Comparison of ENCODE assay signal across 9 cellular contexts in genomic region chr20:20184149-20184548, GRCh38.
DNase-seq lines count a peak whose midpoint lies in the region; ATAC-seq and TF ChIP-seq lines count a peak whose summit lies in the region.
"Had no signal": no experiment of that assay in that cellular context is flagged by ENCODE, and none has a peak within 500 bp of the region (broad histone marks: within the 10 kb centered on the region; RNA-seq: fewer than 3 reads in every experiment).

No MANE protein-coding gene starts in this region.

- in situ Hi-C loops in brain microvascular endothelial cell (cut with HindIII; ENCODE audit: low pct_ligation_motif_present, low sequenced_read_pairs), result no loop called here

- TF ChIP-seq CTCF in left ventricle myocardium inferior (IDR thresholded peaks at IDR 0.05; ENCODE audit: borderline replicate concordance), result peak; percentile 24
- peak; percentile 41; the same call in 1 of the 2 replicates for TF ChIP-seq CTCF in LNCAP (IDR thresholded peaks at IDR 0.05)
- peak; percentile 50 for TF ChIP-seq CTCF in brain microvascular endothelial cell (IDR thresholded peaks at IDR 0.05; ENCODE audit: low read depth, low read length, missing control alignments)
- TF ChIP-seq CTCF in left lung (IDR thresholded peaks at IDR 0.05), result peak in 1 of 2 donors; percentile 27
- peak in 3 of 9 donors; percentile 7 to 50 (median 26) for TF ChIP-seq CTCF in heart right ventricle (IDR thresholded peaks at IDR 0.05)

- H3K4me1 Mint-ChIP-seq in stimulated activated naive B cell treated with anti-CD40 and anti-IgM and Interleukin-4, amounts not matched to agents 10 μg/mL and 1 μg/mL and 100 μg/mL, for 72 hours, result peaks cover 0 to 6% of the 10 kb centered on the region in 2 donors

- no peaks in the 10 kb centered on the region for H3K27me3 ChIP-seq in left ventricle myocardium inferior (ENCODE audit: low read depth)
- H3K27me3 ChIP-seq in brain microvascular endothelial cell (replicated peaks), result no peaks in the 10 kb centered on the region
- H3K27me3 ChIP-seq in left lung, result no peaks in the 10 kb centered on the region
- H3K27me3 ChIP-seq in heart right ventricle, result no peaks in the 10 kb centered on the region

- WGBS in heart right ventricle, 2 donors, result 73 to 74% methylated on average over 1 of the region's 1 CpG

- H3K9me3 ChIP-seq in left ventricle myocardium inferior (replicated peaks), result peaks cover 11% of the 10 kb centered on the region
- H3K9me3 ChIP-seq in left lung, result no peaks in the 10 kb centered on the region
- H3K9me3 ChIP-seq in heart right ventricle, result peaks cover 0 to 13% (median 0%) of the 10 kb centered on the region in 11 donors

- intact Hi-C loops in left ventricle myocardium inferior (cut with micrococcal nuclease) (no loop called here), Right ventricle myocardium inferior (cut with DNase I) (no loop called here), left lung (cut with DNase I) (no loop called here), heart right ventricle (cut with DNase I) (no loop called here)

- H3K9me3 Mint-ChIP-seq in stimulated activated naive B cell treated with anti-CD40 and anti-IgM and Interleukin-4, amounts not matched to agents 10 μg/mL and 1 μg/mL and 100 μg/mL, for 72 hours, result peaks cover 8% of the 10 kb centered on the region in 2 donors

- ATAC-seq in Right ventricle myocardium inferior (no peak), left lung (no peak), heart right ventricle (no peak)
- peak; percentile 66 to 73 for ATAC-seq in stimulated activated naive B cell treated with anti-CD40 and anti-IgM and Interleukin-4, amounts not matched to agents 10 μg/mL and 1 μg/mL and 100 μg/mL, for 72 hours (replicated peaks)

- peaks cover 20 to 22% of the 10 kb centered on the region in 2 donors for H3K27me3 Mint-ChIP-seq in stimulated activated naive B cell treated with anti-CD40 and anti-IgM and Interleukin-4, amounts not matched to agents 10 μg/mL and 1 μg/mL and 100 μg/mL, for 72 hours

- no peaks in the 10 kb centered on the region for H3K36me3 Mint-ChIP-seq in stimulated activated naive B cell treated with anti-CD40 and anti-IgM and Interleukin-4, amounts not matched to agents 10 μg/mL and 1 μg/mL and 100 μg/mL, for 72 hours

- H3K27ac Mint-ChIP-seq in stimulated activated naive B cell treated with anti-CD40 and anti-IgM and Interleukin-4, amounts not matched to agents 10 μg/mL and 1 μg/mL and 100 μg/mL, for 72 hours, result no peak overlapping the region
- H3K27ac Mint-ChIP-seq: activated T-helper 2 cell treated with anti-CD3 and anti-CD28 coated beads, Interferon-gamma antibody, Interleukin-2, Interleukin-4, amounts not matched to agents 10 μg/mL and 5 μg/mL and 100 μg/mL, durations not matched to agents 14 hours and 24 hours and 36 hours had no signal

- no peaks in the 10 kb centered on the region for H3K36me3 ChIP-seq in left ventricle myocardium inferior
- H3K36me3 ChIP-seq in brain microvascular endothelial cell (replicated peaks), result no peaks in the 10 kb centered on the region
- no peaks in the 10 kb centered on the region for H3K36me3 ChIP-seq in left lung
- H3K36me3 ChIP-seq in heart right ventricle, result peaks cover 0 to 7% (median 0%) of the 10 kb centered on the region in 9 donors

- no peak for DNase-seq in left ventricle myocardium inferior
- DNase-seq in Right ventricle myocardium inferior (ENCODE audit: missing footprints), result no peak
- DNase-seq in brain microvascular endothelial cell, result no peak
- DNase-seq in stimulated activated naive B cell treated with anti-CD40 and anti-IgM and Interleukin-4, amounts not matched to agents 10 μg/mL and 1 μg/mL and 100 μg/mL, for 72 hours, result peak; percentile 18
- DNase-seq in left lung, result no peak
- no peak for DNase-seq in heart right ventricle
- no peak for DNase-seq in OCI-M2 (lab: John Stamatoyannopoulos, UW; ENCODE audit: unreplicated experiment)

- H3K27ac ChIP-seq in left ventricle myocardium inferior (replicated peaks) (no peak overlapping the region), brain microvascular endothelial cell (no peak overlapping the region), left lung (no peak overlapping the region), heart right ventricle (no peak overlapping the region)

- H3K4me3 ChIP-seq in left ventricle myocardium inferior (no peak overlapping the region), brain microvascular endothelial cell (ENCODE audit: low read depth, low read length) (no peak overlapping the region), left lung (no peak overlapping the region), heart right ventricle (no peak overlapping the region)

- no peak overlapping the region for H3K4me3 Mint-ChIP-seq in stimulated activated naive B cell treated with anti-CD40 and anti-IgM and Interleukin-4, amounts not matched to agents 10 μg/mL and 1 μg/mL and 100 μg/mL, for 72 hours

- no peaks in the 10 kb centered on the region for H3K4me1 ChIP-seq in left ventricle myocardium inferior
- no peaks in the 10 kb centered on the region for H3K4me1 ChIP-seq in left lung
- no peaks in the 10 kb centered on the region for H3K4me1 ChIP-seq in heart right ventricle

Comparison
In these comparisons a context has a peak if more than half of its experiments do, and no peak if none do; other contexts are left out.
1. ATAC-seq: peak in stimulated activated naive B cell treated with anti-CD40 and anti-IgM and Interleukin-4, amounts not matched to agents 10 μg/mL and 1 μg/mL and 100 μg/mL, for 72 hours (2 of 2); none in Right ventricle myocardium inferior (single experiment), left lung (single experiment) and heart right ventricle (0 of 8).